Comparison of ENCODE assay signal across 29 cellular contexts in the genomic region with DNA sequence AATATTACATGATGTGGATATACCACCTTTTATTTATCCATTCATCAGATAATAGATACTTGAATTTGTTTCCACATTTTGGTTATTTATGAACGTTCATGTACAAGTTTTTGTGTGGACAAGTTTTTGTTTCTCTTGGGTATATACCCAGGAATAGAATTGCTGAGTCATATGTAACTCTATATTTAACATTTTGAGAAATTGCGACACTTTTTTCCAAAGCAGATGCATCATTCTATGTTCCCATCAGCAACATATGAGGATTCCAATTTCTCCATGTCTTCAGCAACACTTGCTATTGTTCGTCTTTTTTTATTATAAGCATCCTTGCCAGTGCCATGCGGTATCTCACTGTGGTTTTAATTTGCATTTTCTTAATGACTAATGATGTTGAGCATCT.
DNase-seq lines count a peak whose midpoint lies in the region; TF ChIP-seq lines count a peak whose summit lies in the region.
"Had no signal": no experiment of that assay in that cellular context is flagged by ENCODE, and none has a peak within 500 bp of the region (broad histone marks: within the 10 kb centered on the region; RNA-seq: fewer than 3 reads in every experiment).

No MANE protein-coding gene starts in this region.

- no peaks in the 10 kb centered on the region for H3K9me3 ChIP-seq in colonic mucosa
- H3K9me3 ChIP-seq: lower lobe of right lung, neutrophil, SJCRH30 had no signal

- no peaks in the 10 kb centered on the region for H3K27me3 ChIP-seq in colonic mucosa
- H3K27me3 ChIP-seq: heart left ventricle, SJCRH30, tibial artery had no signal

- H3K4me3 ChIP-seq in AG10803 (ENCODE audit: low read length) = no peak overlapping the region
- H3K4me3 ChIP-seq in fibroblast of mammary gland (ENCODE audit: control insufficient read depth, low read depth, low read length) = no peak overlapping the region
- H3K4me3 ChIP-seq in colonic mucosa = no peak overlapping the region
- H3K4me3 ChIP-seq: heart left ventricle, lower lobe of right lung, SJCRH30, spleen, tibial artery had no signal

- no peak overlapping the region for H3K27ac ChIP-seq in colonic mucosa
- H3K27ac ChIP-seq: epithelial cell of prostate, heart left ventricle, lower lobe of right lung, neutrophil, SJCRH30, spleen, tibial artery, VCaP had no signal

- TF ChIP-seq CTCF in AG10803 (conservative IDR thresholded peaks at IDR 0.05; ENCODE audit: low read length) (no peak), fibroblast of mammary gland (conservative IDR thresholded peaks at IDR 0.05; ENCODE audit: control insufficient read depth, insufficient read depth, low read depth, low read length) (no peak), colonic mucosa (IDR thresholded peaks at IDR 0.05) (no peak)

- DNase-seq in AG10803 (ENCODE audit: low read depth) = peak; percentile 9
- peak; percentile 5 for DNase-seq in HS-5 (ENCODE audit: low read depth)
- DNase-seq in RKO (ENCODE audit: low spot score) = peak; percentile 5
- DNase-seq in fibroblast of mammary gland (ENCODE audit: low read depth) = peak; percentile 49
- no peak for DNase-seq in colonic mucosa
- DNase-seq in SIG-M5 (lab: John Stamatoyannopoulos, UW) = no peak
- no peak for DNase-seq in activated effector memory CD4-positive, alpha-beta T cell treated with Interleukin-2 at 50 U/mL for 16 hours
- DNase-seq in hippocampal formation (lab: John Stamatoyannopoulos, UW) = no peak
- DNase-seq: ACHN; activated CD4-positive, alpha-beta T cell treated with anti-CD3 and anti-CD28 coated beads for 36 hours; activated CD8-positive, alpha-beta T cell treated with anti-CD3 and anti-CD28 coated beads, Interleukin-2, amount 10 ng/mL, durations not matched to agents 7 days and 5 days; effector CD8-positive, alpha-beta T cell; foreskin melanocyte; heart left ventricle; lower lobe of right lung; naive thymus-derived CD4-positive, alpha-beta T cell; NCI-H1417; NCI-H2029 treated with DMSO at 0.1 percent for 48 hours; NCI-H345; NCI-H748 treated with DMSO at 0.1 percent for 48 hours; right cardiac atrium; SJCRH30; stimulated activated CD8-positive, alpha-beta memory T cell treated with anti-CD3 and anti-CD28 coated beads, Interleukin-4, amount 100 ng/mL, for 48 hours; SW 1271; tibial artery had no signal

- no peak overlapping the region for H3K9ac ChIP-seq in colonic mucosa (ENCODE audit: low read depth in 2 of 2, low read length in 2 of 2)

- no peaks in the 10 kb centered on the region for H3K36me3 ChIP-seq in colonic mucosa
- H3K36me3 ChIP-seq: heart left ventricle, lower lobe of right lung, neutrophil, SJCRH30, spleen, tibial artery had no signal

- intact Hi-C loops in colonic mucosa (cut with DNase I) = no loop called here

- no peaks in the 10 kb centered on the region for H3K4me1 ChIP-seq in colonic mucosa
- H3K4me1 ChIP-seq: heart left ventricle, lower lobe of right lung, SJCRH30, spleen had no signal

Comparison
In these comparisons a context has a peak if more than half of its experiments do, and no peak if none do; other contexts are left out.
1. DNase-seq: peak in AG10803 (single experiment), HS-5 (single experiment), RKO (single experiment) and fibroblast of mammary gland (single experiment); none in colonic mucosa (single experiment), SIG-M5 (single experiment), activated effector memory CD4-positive, alpha-beta T cell treated with Interleukin-2 at 50 U/mL for 16 hours (single experiment) and hippocampal formation (0 of 2).